10 cellular contexts compared by ENCODE assay signal in the genomic region with DNA sequence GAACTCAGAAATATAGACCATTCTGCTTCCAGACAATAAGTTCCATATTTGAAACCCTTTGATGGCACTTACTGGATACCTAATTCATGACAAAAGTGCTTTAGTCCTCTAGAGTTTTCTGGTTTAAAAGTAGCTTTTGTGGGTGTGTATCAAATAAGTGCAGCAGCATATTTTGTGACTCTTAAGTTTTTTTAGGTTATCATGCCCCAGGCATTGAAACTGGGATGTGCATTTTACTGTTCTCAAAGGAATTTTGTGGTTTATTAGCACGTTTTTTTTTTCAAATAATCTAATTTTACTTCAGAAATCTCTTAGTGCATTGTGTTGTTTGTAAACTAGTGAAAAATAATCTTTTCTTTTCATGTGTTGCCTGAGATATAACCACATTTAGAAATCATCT. TPM values are rescaled to one million over a fixed set of nuclear protein-coding genes. Genes with fewer than 3 reads are reported as not detected.
DNase-seq lines count a peak whose midpoint lies in the region; ATAC-seq and TF ChIP-seq lines count a peak whose summit lies in the region.
"Had no signal": no experiment of that assay in that cellular context is flagged by ENCODE, and none has a peak within 500 bp of the region (broad histone marks: within the 10 kb centered on the region; RNA-seq: fewer than 3 reads in every experiment).

No MANE protein-coding gene starts in this region.

- peaks cover 58% of the 10 kb centered on the region for H3K36me3 Mint-ChIP-seq in activated naive CD4-positive, alpha-beta T cell treated with anti-CD3 and anti-CD28 coated beads for 36 hours (ENCODE audit: low read depth)
- peaks cover 57 to 64% of the 10 kb centered on the region in 2 donors for H3K36me3 Mint-ChIP-seq in activated naive CD4-positive, alpha-beta T cell treated with anti-CD3 and anti-CD28 coated beads, Interleukin-2, amount 50 U/mL, for 72 hours

- no peak for TF ChIP-seq CTCF in kidney epithelial cell (IDR thresholded peaks at IDR 0.05; ENCODE audit: insufficient read depth, low read length, poor library complexity, severe bottlenecking)

- H3K36me3 ChIP-seq in kidney epithelial cell (ENCODE audit: control insufficient read depth, insufficient read depth, low read length) = peaks cover 2% of the 10 kb centered on the region
- peaks cover 11% of the 10 kb centered on the region for H3K36me3 ChIP-seq in thymus (ENCODE audit: control insufficient read depth, insufficient read depth)

- peak overlapping the region; percentile 100 for H3K4me3 Mint-ChIP-seq in activated naive CD4-positive, alpha-beta T cell treated with anti-CD3 and anti-CD28 coated beads for 36 hours

- H3K27ac Mint-ChIP-seq in activated naive CD4-positive, alpha-beta T cell treated with anti-CD3 and anti-CD28 coated beads for 36 hours = peak overlapping the region; percentile 99
- H3K27ac Mint-ChIP-seq in activated naive CD4-positive, alpha-beta T cell treated with anti-CD3 and anti-CD28 coated beads, Interleukin-2, amount 50 U/mL, for 72 hours = peak overlapping the region; percentile 93 to 100

- WGBS in thymus = 25% methylated on average over 1 of the region's 1 CpG

- no peak for ATAC-seq in activated naive CD4-positive, alpha-beta T cell treated with anti-CD3 and anti-CD28 coated beads, Interleukin-2, amount 50 U/mL, for 72 hours

- H3K27ac ChIP-seq in thymus (ENCODE audit: low read depth) = no peak overlapping the region

- H3K9me3 ChIP-seq in thymus (ENCODE audit: control insufficient read depth) = no peaks in the 10 kb centered on the region

- CTCF ChIA-PET in activated naive CD4-positive, alpha-beta T cell treated with anti-CD3 and anti-CD28 coated beads for 36 hours (lab: Charles Lee) = interaction anchor here (0.6 to 4.6 kb wide), 25 partner anchors 8 to 301 kb away, joined by 3 to 33 read pairs (median 5); a partner anchor contains a TSS

- H3K4me1 ChIP-seq in thymus (ENCODE audit: control insufficient read depth, insufficient read depth, low read length) = peaks cover 13% of the 10 kb centered on the region

- peak overlapping the region; percentile 100 for H3K4me3 ChIP-seq in kidney epithelial cell (ENCODE audit: low read depth, low read length)
- peak overlapping the region; percentile 60 for H3K4me3 ChIP-seq in thymus (ENCODE audit: low read length)

- DNase-seq in activated naive CD4-positive, alpha-beta T cell treated with anti-CD3 and anti-CD28 coated beads for 36 hours = no peak
- no peak for DNase-seq in activated naive CD4-positive, alpha-beta T cell (lab: John Stamatoyannopoulos, UW)
- no peak for DNase-seq in activated naive CD4-positive, alpha-beta T cell treated with anti-CD3 and anti-CD28 coated beads, Interleukin-2, amount 50 U/mL, for 72 hours (ENCODE audit: low spot score in 2 of 2)
- DNase-seq in kidney epithelial cell (ENCODE audit: low read depth) (no peak), NCI-H774 (lab: John Stamatoyannopoulos, UW) (no peak), NCI-H1417 (lab: John Stamatoyannopoulos, UW) (no peak), iPS-NIHi7 (ENCODE audit: extremely low spot score) (no peak)
- DNase-seq: amygdala, DMS 273 treated with DMSO at 0.1 percent for 48 hours had no signal

- intact Hi-C loops in activated naive CD4-positive, alpha-beta T cell treated with anti-CD3 and anti-CD28 coated beads for 36 hours (cut with micrococcal nuclease) = loop anchor here (1.0 kb wide), 5 partner anchors 22 to 556 kb away; no protein-coding TSS in a partner anchor

- H3K27me3 Mint-ChIP-seq in activated naive CD4-positive, alpha-beta T cell treated with anti-CD3 and anti-CD28 coated beads for 36 hours (ENCODE audit: low read depth) = no peaks in the 10 kb centered on the region

- H3K27me3 ChIP-seq in kidney epithelial cell (ENCODE audit: control insufficient read depth, insufficient read depth, low read length) (no peaks in the 10 kb centered on the region), thymus (ENCODE audit: control insufficient read depth, insufficient read depth) (no peaks in the 10 kb centered on the region)

- peaks cover 56% of the 10 kb centered on the region for H3K4me1 Mint-ChIP-seq in activated naive CD4-positive, alpha-beta T cell treated with anti-CD3 and anti-CD28 coated beads for 36 hours (ENCODE audit: low read depth)

- H3K9me3 Mint-ChIP-seq in activated naive CD4-positive, alpha-beta T cell treated with anti-CD3 and anti-CD28 coated beads for 36 hours = no peaks in the 10 kb centered on the region
- no peaks in the 10 kb centered on the region for H3K9me3 Mint-ChIP-seq in activated naive CD4-positive, alpha-beta T cell treated with anti-CD3 and anti-CD28 coated beads, Interleukin-2, amount 50 U/mL, for 72 hours

RNA-seq across cellular contexts. Expression of a gene that starts 1.5 kb away (rescaled TPM):
- 100 to 1,000 TPM; 486 to 495 TPM for total RNA-seq in activated naive CD4-positive, alpha-beta T cell treated with anti-CD3 and anti-CD28 coated beads for 36 hours
- total RNA-seq in activated naive CD4-positive, alpha-beta T cell treated with anti-CD3 and anti-CD28 coated beads, Interleukin-2, amount 50 U/mL, for 72 hours = 100 to 1,000 TPM; 487 to 501 TPM
- 284 and 285 TPM in 2 replicates for total RNA-seq in kidney epithelial cell
- polyA plus RNA-seq in thymus = 113 TPM

RNA-seq across cellular contexts. Expression of a gene that starts 28.9 kb away (rescaled TPM):
- total RNA-seq in activated naive CD4-positive, alpha-beta T cell treated with anti-CD3 and anti-CD28 coated beads for 36 hours = under 1 TPM; 0.57 to 0.81 TPM
- total RNA-seq in activated naive CD4-positive, alpha-beta T cell treated with anti-CD3 and anti-CD28 coated beads, Interleukin-2, amount 50 U/mL, for 72 hours = 1 to 10 TPM; 1.7 to 1.8 TPM
- 3.8 and 4.6 TPM in 2 replicates for total RNA-seq in kidney epithelial cell
- polyA plus RNA-seq in thymus = 1.0 TPM

RNA-seq across cellular contexts. Expression of a gene that starts 29.0 kb away (rescaled TPM):
- 10 to 100 TPM; 18.8 to 20.9 TPM for total RNA-seq in activated naive CD4-positive, alpha-beta T cell treated with anti-CD3 and anti-CD28 coated beads for 36 hours
- 10 to 100 TPM; 25.4 to 34.0 TPM for total RNA-seq in activated naive CD4-positive, alpha-beta T cell treated with anti-CD3 and anti-CD28 coated beads, Interleukin-2, amount 50 U/mL, for 72 hours
- 17.6 and 18.4 TPM in 2 replicates for total RNA-seq in kidney epithelial cell
- polyA plus RNA-seq in thymus = 5.7 TPM
